ENCODE assay signal across 17 cellular contexts in genomic region chr1:24311731-24312130, GRCh38. TPM values are rescaled to one million over a fixed set of nuclear protein-coding genes. Genes with fewer than 3 reads are reported as not detected.
DNase-seq lines count a peak whose midpoint lies in the region; ATAC-seq and TF ChIP-seq lines count a peak whose summit lies in the region.
"Had no signal": no experiment of that assay in that cellular context is flagged by ENCODE, and none has a peak within 500 bp of the region (broad histone marks: within the 10 kb centered on the region; RNA-seq: fewer than 3 reads in every experiment).

No MANE protein-coding gene starts in this region.

- H3K36me3 ChIP-seq in esophagus (ENCODE audit: control insufficient read depth in 2 of 2, insufficient read depth in 2 of 2, low read length in 1 of 2) (no peaks in the 10 kb centered on the region), osteoblast (ENCODE audit: insufficient read depth, low read length) (no peaks in the 10 kb centered on the region)

- no peak for ATAC-seq in HG02938 (IDR thresholded peaks at IDR 0.05; ENCODE audit: unreplicated experiment)
- no peak for ATAC-seq in HG03039 (IDR thresholded peaks at IDR 0.05; ENCODE audit: unreplicated experiment)
- ATAC-seq: SK-N-SH treated with all-trans-retinoic acid at 6 μM for 48 hours had no signal

- H3K4me2 ChIP-seq in osteoblast (ENCODE audit: insufficient read depth, low read length) = no peak overlapping the region

- H4K20me1 ChIP-seq in osteoblast (ENCODE audit: insufficient read depth, low read length) = no peaks in the 10 kb centered on the region

- no peaks in the 10 kb centered on the region for H3K9me3 ChIP-seq in esophagus (ENCODE audit: control insufficient read depth in 2 of 2, insufficient read depth in 1 of 2, low read depth in 1 of 2, low read length in 1 of 2)
- no peaks in the 10 kb centered on the region for H3K9me3 ChIP-seq in osteoblast (ENCODE audit: low read depth, low read length)

- H3K4me3 ChIP-seq in esophagus (ENCODE audit: low read depth in 1 of 2, low read length in 2 of 2) (no peak overlapping the region), osteoblast (ENCODE audit: insufficient read depth, low read length) (no peak overlapping the region)

- H3K27me3 ChIP-seq in esophagus (ENCODE audit: control insufficient read depth in 1 of 2, insufficient read depth in 2 of 2, low read length in 2 of 2) (no peaks in the 10 kb centered on the region), osteoblast (ENCODE audit: insufficient read depth, low read length) (peaks cover 5% of the 10 kb centered on the region)

- H3K79me2 ChIP-seq in osteoblast (ENCODE audit: insufficient read depth, low read length) = no peaks in the 10 kb centered on the region

- no peak for TF ChIP-seq CTCF in C4-2B (conservative IDR thresholded peaks at IDR 0.05)
- no peak for TF ChIP-seq CTCF in osteoblast (IDR thresholded peaks at IDR 0.05; ENCODE audit: extremely low read depth, low read depth, low read length)

- WGBS in esophagus, 2 donors = 64 to 70% methylated on average over 2 of the region's 2 CpGs

- peak overlapping the region; percentile 25; the same call in 1 of the 2 replicates for H3K27ac ChIP-seq in C4-2B
- peak overlapping the region; percentile 7 to 79 for H3K27ac ChIP-seq in esophagus (ENCODE audit: low read depth in 2 of 2, low read length in 1 of 2)
- H3K27ac ChIP-seq in osteoblast (ENCODE audit: low read depth, low read length) = no peak overlapping the region

- DNase-seq in OCI-M1 (lab: John Stamatoyannopoulos, UW) (peak; percentile 43), osteoblast (ENCODE audit: insufficient read length, low spot score, missing footprints) (peak; percentile 30), HK-2 (ENCODE audit: unreplicated experiment) (no peak), NCI-H526 (lab: John Stamatoyannopoulos, UW) (no peak)
- DNase-seq: AML-193; CD4-positive, CD25-positive, alpha-beta regulatory T cell; DMS79 treated with DMSO at 0.1 percent for 48 hours; GF-D8; NCI-H1436 treated with DMSO at 0.1 percent for 48 hours; NCI-H2081; NCI-H345; Right ventricle myocardium superior had no signal

- peaks cover 0 to 6% of the 10 kb centered on the region in 2 donors for H3K4me1 ChIP-seq in esophagus (ENCODE audit: control insufficient read depth in 2 of 2, insufficient read depth in 2 of 2, low read length in 1 of 2)
- no peaks in the 10 kb centered on the region for H3K4me1 ChIP-seq in osteoblast (ENCODE audit: insufficient read depth, low read length)

- H2AFZ ChIP-seq in osteoblast (ENCODE audit: low read length) = no peak overlapping the region

RNA-seq across cellular contexts. Expression of gene GRHL3, which starts 7.4 kb away (rescaled TPM):
- polyA plus RNA-seq in esophagus = 100 to 1,000 TPM in 1 of 2 donors, 10 to 100 TPM in 1; 59.0 to 115 TPM
- total RNA-seq in osteoblast = not detected in 2 replicates
- total RNA-seq: CD4-positive, CD25-positive, alpha-beta regulatory T cell; Right ventricle myocardium superior had no signal
- polyA plus RNA-seq: CD4-positive, CD25-positive, alpha-beta regulatory T cell had no signal

Comparison
In these comparisons a context has a peak if more than half of its experiments do, and no peak if none do; other contexts are left out.
1. DNase-seq: peak in OCI-M1 (single experiment) and osteoblast (single experiment); none in HK-2 (single experiment) and NCI-H526 (0 of 2).